ENCODE assay signal across 1 cellular context in the genomic region with DNA sequence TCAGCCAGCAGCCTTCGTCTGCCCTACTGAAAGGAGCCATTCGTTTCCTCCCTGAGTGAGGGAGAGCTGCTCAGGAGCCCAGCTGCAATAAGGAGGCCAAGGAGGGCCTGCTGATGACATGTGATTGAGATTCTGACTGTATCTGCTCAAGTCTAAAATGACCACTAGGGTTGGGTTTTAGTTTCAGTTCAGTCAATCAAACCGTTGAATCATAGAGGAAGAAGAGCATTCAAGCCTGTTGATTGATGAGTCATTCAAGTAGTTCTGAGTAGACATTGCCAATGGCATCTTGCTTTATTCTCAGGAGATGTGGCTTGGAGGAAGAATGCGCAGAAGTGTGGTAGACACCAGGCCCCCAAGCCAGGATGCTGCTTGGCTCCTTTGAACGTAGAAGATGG.
TF ChIP-seq lines count a peak whose summit lies in the region.

No MANE protein-coding gene starts in this region.

TF ChIP-seq in GM12878, 131 proteins besides CTCF, POLR2A, EP300 and RAD21 (continued from another document and continues in another):
- TF ChIP-seq, protein P1, sequence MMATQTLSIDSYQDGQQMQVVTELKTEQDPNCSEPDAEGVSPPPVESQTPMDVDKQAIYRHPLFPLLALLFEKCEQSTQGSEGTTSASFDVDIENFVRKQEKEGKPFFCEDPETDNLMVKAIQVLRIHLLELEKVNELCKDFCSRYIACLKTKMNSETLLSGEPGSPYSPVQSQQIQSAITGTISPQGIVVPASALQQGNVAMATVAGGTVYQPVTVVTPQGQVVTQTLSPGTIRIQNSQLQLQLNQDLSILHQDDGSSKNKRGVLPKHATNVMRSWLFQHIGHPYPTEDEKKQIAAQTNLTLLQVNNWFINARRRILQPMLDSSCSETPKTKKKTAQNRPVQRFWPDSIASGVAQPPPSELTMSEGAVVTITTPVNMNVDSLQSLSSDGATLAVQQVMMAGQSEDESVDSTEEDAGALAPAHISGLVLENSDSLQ (IDR thresholded peaks at IDR 0.05) = peak; percentile 95
- TF ChIP-seq PAX8 (IDR thresholded peaks at IDR 0.05) (no peak), CREB1 (IDR thresholded peaks at IDR 0.05; ENCODE audit: low read depth) (peak; percentile 63), SP1 (IDR thresholded peaks at IDR 0.05; ENCODE audit: low read depth, low read length) (no peak), MTA3 (IDR thresholded peaks at IDR 0.05; ENCODE audit: borderline replicate concordance, low read length) (peak; percentile 56; the same call in 1 of the 2 replicates), JUNB (IDR thresholded peaks at IDR 0.05) (peak; percentile 93), HDGF (IDR thresholded peaks at IDR 0.05) (no peak), STAT1 (conservative IDR thresholded peaks at IDR 0.05) (no peak), SIX5 (IDR thresholded peaks at IDR 0.05; ENCODE audit: low read depth, low read length, severe bottlenecking) (no peak), POLR2AphosphoS2 (IDR thresholded peaks at IDR 0.05; ENCODE audit: low read depth, low read length) (no peak), KAT2A (conservative IDR thresholded peaks at IDR 0.05; ENCODE audit: control insufficient read depth, low read depth, low read length) (no peak), SRF (IDR thresholded peaks at IDR 0.05; ENCODE audit: low read depth in 2 of 2, low read length in 2 of 2) (no peak), BHLHE40 (IDR thresholded peaks at IDR 0.05; ENCODE audit: borderline replicate concordance in 1 of 2, low read depth in 2 of 2, low read length in 1 of 2) (peak in 1 of 2 experiments; percentile 52; a peak in 1 of 4 replicates), TARDBP (IDR thresholded peaks at IDR 0.05; ENCODE audit: borderline replicate concordance) (no peak), SUZ12 (IDR thresholded peaks at IDR 0.05; ENCODE audit: unreplicated experiment) (no peak), WRNIP1 (IDR thresholded peaks at IDR 0.05; ENCODE audit: borderline replicate concordance, low read depth, low read length) (no peak), ESRRA (IDR thresholded peaks at IDR 0.05; ENCODE audit: low read length) (no peak), IKZF1 (conservative IDR thresholded peaks at IDR 0.05) (peak; percentile 82), CBX5 (IDR thresholded peaks at IDR 0.05; ENCODE audit: low read depth) (0 out of 2 replicates have a peak, but pooled peaks have one; percentile 35), NFYA (IDR thresholded peaks at IDR 0.05; ENCODE audit: borderline replicate concordance, low read depth, low read length) (no peak), POU2F2 (IDR thresholded peaks at IDR 0.05; ENCODE audit: borderline replicate concordance, low read depth, low read length) (peak; percentile 52; the same call in 1 of the 3 replicates), TAF1 (IDR thresholded peaks at IDR 0.05; ENCODE audit: borderline replicate concordance, low read depth, low read length) (no peak), FOXK2 (IDR thresholded peaks at IDR 0.05) (no peak), SPI1 (IDR thresholded peaks at IDR 0.05; ENCODE audit: borderline replicate concordance, insufficient read depth, low read depth, low read length) (no peak; the same call in 1 of the 2 replicates), MEF2A (IDR thresholded peaks at IDR 0.05; ENCODE audit: insufficient read depth, low read depth, low read length) (0 out of 2 replicates have a peak, but pooled peaks have one; percentile 35), KLF5 (IDR thresholded peaks at IDR 0.05; ENCODE audit: partially characterized antibody) (no peak), ZNF217 (IDR thresholded peaks at IDR 0.05) (peak; percentile 86), ZBED1 (IDR thresholded peaks at IDR 0.05; ENCODE audit: borderline replicate concordance) (0 out of 2 replicates have a peak, but pooled peaks have one; percentile 44), EGR1 (IDR thresholded peaks at IDR 0.05; ENCODE audit: borderline replicate concordance in 1 of 2, low read depth in 2 of 2, low read length in 2 of 2) (no peak), DPF2 (IDR thresholded peaks at IDR 0.05) (peak; percentile 88)
- TF ChIP-seq, protein P2, sequence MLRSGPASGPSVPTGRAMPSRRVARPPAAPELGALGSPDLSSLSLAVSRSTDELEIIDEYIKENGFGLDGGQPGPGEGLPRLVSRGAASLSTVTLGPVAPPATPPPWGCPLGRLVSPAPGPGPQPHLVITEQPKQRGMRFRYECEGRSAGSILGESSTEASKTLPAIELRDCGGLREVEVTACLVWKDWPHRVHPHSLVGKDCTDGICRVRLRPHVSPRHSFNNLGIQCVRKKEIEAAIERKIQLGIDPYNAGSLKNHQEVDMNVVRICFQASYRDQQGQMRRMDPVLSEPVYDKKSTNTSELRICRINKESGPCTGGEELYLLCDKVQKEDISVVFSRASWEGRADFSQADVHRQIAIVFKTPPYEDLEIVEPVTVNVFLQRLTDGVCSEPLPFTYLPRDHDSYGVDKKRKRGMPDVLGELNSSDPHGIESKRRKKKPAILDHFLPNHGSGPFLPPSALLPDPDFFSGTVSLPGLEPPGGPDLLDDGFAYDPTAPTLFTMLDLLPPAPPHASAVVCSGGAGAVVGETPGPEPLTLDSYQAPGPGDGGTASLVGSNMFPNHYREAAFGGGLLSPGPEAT (IDR thresholded peaks at IDR 0.05; ENCODE audit: low read depth) = no peak
- TF ChIP-seq, protein P3, sequence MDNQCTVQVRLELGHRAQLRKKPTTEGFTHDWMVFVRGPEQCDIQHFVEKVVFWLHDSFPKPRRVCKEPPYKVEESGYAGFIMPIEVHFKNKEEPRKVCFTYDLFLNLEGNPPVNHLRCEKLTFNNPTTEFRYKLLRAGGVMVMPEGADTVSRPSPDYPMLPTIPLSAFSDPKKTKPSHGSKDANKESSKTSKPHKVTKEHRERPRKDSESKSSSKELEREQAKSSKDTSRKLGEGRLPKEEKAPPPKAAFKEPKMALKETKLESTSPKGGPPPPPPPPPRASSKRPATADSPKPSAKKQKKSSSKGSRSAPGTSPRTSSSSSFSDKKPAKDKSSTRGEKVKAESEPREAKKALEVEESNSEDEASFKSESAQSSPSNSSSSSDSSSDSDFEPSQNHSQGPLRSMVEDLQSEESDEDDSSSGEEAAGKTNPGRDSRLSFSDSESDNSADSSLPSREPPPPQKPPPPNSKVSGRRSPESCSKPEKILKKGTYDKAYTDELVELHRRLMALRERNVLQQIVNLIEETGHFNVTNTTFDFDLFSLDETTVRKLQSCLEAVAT (IDR thresholded peaks at IDR 0.05) = peak; percentile 71
- TF ChIP-seq, protein P4, sequence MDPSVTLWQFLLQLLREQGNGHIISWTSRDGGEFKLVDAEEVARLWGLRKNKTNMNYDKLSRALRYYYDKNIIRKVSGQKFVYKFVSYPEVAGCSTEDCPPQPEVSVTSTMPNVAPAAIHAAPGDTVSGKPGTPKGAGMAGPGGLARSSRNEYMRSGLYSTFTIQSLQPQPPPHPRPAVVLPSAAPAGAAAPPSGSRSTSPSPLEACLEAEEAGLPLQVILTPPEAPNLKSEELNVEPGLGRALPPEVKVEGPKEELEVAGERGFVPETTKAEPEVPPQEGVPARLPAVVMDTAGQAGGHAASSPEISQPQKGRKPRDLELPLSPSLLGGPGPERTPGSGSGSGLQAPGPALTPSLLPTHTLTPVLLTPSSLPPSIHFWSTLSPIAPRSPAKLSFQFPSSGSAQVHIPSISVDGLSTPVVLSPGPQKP (IDR thresholded peaks at IDR 0.05; ENCODE audit: low read depth, low read length) = no peak
- TF ChIP-seq, protein P5, sequence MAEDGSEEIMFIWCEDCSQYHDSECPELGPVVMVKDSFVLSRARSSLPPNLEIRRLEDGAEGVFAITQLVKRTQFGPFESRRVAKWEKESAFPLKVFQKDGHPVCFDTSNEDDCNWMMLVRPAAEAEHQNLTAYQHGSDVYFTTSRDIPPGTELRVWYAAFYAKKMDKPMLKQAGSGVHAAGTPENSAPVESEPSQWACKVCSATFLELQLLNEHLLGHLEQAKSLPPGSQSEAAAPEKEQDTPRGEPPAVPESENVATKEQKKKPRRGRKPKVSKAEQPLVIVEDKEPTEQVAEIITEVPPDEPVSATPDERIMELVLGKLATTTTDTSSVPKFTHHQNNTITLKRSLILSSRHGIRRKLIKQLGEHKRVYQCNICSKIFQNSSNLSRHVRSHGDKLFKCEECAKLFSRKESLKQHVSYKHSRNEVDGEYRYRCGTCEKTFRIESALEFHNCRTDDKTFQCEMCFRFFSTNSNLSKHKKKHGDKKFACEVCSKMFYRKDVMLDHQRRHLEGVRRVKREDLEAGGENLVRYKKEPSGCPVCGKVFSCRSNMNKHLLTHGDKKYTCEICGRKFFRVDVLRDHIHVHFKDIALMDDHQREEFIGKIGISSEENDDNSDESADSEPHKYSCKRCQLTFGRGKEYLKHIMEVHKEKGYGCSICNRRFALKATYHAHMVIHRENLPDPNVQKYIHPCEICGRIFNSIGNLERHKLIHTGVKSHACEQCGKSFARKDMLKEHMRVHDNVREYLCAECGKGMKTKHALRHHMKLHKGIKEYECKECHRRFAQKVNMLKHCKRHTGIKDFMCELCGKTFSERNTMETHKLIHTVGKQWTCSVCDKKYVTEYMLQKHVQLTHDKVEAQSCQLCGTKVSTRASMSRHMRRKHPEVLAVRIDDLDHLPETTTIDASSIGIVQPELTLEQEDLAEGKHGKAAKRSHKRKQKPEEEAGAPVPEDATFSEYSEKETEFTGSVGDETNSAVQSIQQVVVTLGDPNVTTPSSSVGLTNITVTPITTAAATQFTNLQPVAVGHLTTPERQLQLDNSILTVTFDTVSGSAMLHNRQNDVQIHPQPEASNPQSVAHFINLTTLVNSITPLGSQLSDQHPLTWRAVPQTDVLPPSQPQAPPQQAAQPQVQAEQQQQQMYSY (CRISPR knock-in tag; IDR thresholded peaks at IDR 0.05) = no peak
- TF ChIP-seq, protein P6, sequence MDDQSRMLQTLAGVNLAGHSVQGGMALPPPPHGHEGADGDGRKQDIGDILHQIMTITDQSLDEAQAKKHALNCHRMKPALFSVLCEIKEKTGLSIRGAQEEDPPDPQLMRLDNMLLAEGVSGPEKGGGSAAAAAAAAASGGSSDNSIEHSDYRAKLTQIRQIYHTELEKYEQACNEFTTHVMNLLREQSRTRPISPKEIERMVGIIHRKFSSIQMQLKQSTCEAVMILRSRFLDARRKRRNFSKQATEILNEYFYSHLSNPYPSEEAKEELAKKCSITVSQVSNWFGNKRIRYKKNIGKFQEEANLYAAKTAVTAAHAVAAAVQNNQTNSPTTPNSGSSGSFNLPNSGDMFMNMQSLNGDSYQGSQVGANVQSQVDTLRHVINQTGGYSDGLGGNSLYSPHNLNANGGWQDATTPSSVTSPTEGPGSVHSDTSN (IDR thresholded peaks at IDR 0.05; ENCODE audit: insufficient replicate concordance, low read depth, low read length) = peak; percentile 81
- TF ChIP-seq, protein P7, sequence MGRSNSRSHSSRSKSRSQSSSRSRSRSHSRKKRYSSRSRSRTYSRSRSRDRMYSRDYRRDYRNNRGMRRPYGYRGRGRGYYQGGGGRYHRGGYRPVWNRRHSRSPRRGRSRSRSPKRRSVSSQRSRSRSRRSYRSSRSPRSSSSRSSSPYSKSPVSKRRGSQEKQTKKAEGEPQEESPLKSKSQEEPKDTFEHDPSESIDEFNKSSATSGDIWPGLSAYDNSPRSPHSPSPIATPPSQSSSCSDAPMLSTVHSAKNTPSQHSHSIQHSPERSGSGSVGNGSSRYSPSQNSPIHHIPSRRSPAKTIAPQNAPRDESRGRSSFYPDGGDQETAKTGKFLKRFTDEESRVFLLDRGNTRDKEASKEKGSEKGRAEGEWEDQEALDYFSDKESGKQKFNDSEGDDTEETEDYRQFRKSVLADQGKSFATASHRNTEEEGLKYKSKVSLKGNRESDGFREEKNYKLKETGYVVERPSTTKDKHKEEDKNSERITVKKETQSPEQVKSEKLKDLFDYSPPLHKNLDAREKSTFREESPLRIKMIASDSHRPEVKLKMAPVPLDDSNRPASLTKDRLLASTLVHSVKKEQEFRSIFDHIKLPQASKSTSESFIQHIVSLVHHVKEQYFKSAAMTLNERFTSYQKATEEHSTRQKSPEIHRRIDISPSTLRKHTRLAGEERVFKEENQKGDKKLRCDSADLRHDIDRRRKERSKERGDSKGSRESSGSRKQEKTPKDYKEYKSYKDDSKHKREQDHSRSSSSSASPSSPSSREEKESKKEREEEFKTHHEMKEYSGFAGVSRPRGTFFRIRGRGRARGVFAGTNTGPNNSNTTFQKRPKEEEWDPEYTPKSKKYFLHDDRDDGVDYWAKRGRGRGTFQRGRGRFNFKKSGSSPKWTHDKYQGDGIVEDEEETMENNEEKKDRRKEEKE (IDR thresholded peaks at IDR 0.05) = no peak
- TF ChIP-seq, protein P8, sequence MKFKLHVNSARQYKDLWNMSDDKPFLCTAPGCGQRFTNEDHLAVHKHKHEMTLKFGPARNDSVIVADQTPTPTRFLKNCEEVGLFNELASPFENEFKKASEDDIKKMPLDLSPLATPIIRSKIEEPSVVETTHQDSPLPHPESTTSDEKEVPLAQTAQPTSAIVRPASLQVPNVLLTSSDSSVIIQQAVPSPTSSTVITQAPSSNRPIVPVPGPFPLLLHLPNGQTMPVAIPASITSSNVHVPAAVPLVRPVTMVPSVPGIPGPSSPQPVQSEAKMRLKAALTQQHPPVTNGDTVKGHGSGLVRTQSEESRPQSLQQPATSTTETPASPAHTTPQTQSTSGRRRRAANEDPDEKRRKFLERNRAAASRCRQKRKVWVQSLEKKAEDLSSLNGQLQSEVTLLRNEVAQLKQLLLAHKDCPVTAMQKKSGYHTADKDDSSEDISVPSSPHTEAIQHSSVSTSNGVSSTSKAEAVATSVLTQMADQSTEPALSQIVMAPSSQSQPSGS (IDR thresholded peaks at IDR 0.05; ENCODE audit: low read length) = peak; percentile 85
- TF ChIP-seq, protein P9, sequence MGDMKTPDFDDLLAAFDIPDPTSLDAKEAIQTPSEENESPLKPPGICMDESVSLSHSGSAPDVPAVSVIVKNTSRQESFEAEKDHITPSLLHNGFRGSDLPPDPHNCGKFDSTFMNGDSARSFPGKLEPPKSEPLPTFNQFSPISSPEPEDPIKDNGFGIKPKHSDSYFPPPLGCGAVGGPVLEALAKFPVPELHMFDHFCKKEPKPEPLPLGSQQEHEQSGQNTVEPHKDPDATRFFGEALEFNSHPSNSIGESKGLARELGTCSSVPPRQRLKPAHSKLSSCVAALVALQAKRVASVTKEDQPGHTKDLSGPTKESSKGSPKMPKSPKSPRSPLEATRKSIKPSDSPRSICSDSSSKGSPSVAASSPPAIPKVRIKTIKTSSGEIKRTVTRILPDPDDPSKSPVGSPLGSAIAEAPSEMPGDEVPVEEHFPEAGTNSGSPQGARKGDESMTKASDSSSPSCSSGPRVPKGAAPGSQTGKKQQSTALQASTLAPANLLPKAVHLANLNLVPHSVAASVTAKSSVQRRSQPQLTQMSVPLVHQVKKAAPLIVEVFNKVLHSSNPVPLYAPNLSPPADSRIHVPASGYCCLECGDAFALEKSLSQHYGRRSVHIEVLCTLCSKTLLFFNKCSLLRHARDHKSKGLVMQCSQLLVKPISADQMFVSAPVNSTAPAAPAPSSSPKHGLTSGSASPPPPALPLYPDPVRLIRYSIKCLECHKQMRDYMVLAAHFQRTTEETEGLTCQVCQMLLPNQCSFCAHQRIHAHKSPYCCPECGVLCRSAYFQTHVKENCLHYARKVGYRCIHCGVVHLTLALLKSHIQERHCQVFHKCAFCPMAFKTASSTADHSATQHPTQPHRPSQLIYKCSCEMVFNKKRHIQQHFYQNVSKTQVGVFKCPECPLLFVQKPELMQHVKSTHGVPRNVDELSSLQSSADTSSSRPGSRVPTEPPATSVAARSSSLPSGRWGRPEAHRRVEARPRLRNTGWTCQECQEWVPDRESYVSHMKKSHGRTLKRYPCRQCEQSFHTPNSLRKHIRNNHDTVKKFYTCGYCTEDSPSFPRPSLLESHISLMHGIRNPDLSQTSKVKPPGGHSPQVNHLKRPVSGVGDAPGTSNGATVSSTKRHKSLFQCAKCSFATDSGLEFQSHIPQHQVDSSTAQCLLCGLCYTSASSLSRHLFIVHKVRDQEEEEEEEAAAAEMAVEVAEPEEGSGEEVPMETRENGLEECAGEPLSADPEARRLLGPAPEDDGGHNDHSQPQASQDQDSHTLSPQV (IDR thresholded peaks at IDR 0.05) = no peak
- TF ChIP-seq, protein P10, sequence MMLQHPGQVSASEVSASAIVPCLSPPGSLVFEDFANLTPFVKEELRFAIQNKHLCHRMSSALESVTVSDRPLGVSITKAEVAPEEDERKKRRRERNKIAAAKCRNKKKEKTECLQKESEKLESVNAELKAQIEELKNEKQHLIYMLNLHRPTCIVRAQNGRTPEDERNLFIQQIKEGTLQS (IDR thresholded peaks at IDR 0.05; ENCODE audit: borderline replicate concordance, extremely low read depth, low read depth, low read length) = no peak
